ENCODE assay signal across 8 cellular contexts in genomic region chr16:28823291-28823718, GRCh38. TPM values are rescaled to one million over a fixed set of nuclear protein-coding genes. Genes with fewer than 3 reads are reported as not detected.
DNase-seq lines count a peak whose midpoint lies in the region; ATAC-seq and TF ChIP-seq lines count a peak whose summit lies in the region.

No MANE protein-coding gene starts in this region.

- H3K27ac Mint-ChIP-seq in natural killer cell treated with Interleukin-12 subunit alpha and Interleukin-12 subunit beta and Interleukin-15 and Interleukin-18, amount 100 ng/mL, for 72 hours, result peak overlapping the region; percentile 85 to 90

- H3K27ac ChIP-seq in PC-3 (ENCODE audit: low read length), result peak overlapping the region; percentile 86

- no peaks in the 10 kb centered on the region for H3K27me3 Mint-ChIP-seq in natural killer cell treated with Interleukin-12 subunit alpha and Interleukin-12 subunit beta and Interleukin-15 and Interleukin-18, amount 100 ng/mL, for 72 hours

- H3K9ac ChIP-seq in PC-3 (ENCODE audit: low read length), result peak overlapping the region; percentile 99
- H3K9ac ChIP-seq in endocrine pancreas (ENCODE audit: control insufficient read depth, insufficient read depth, low read length), result peak overlapping the region; percentile 95

- H3K9me3 Mint-ChIP-seq in natural killer cell treated with Interleukin-12 subunit alpha and Interleukin-12 subunit beta and Interleukin-15 and Interleukin-18, amount 100 ng/mL, for 72 hours, result no peaks in the 10 kb centered on the region

- no peak for TF ChIP-seq CTCF in AG04449 (IDR thresholded peaks at IDR 0.05; ENCODE audit: insufficient read depth, low read length, missing control alignments)
- TF ChIP-seq CTCF in PC-3 (conservative IDR thresholded peaks at IDR 0.05; ENCODE audit: low read depth, low read length), result no peak

- peaks cover 27% of the 10 kb centered on the region for H4K20me1 ChIP-seq in PC-3 (ENCODE audit: low read length)

- H3K4me3 ChIP-seq in AG04449 (ENCODE audit: low read depth, low read length), result peak overlapping the region; percentile 97
- peak overlapping the region; percentile 96 for H3K4me3 ChIP-seq in PC-3 (ENCODE audit: low read length)
- no peak overlapping the region for H3K4me3 ChIP-seq in endocrine pancreas (ENCODE audit: control insufficient read depth, insufficient read depth, low read length)

- peaks cover 34 to 42% of the 10 kb centered on the region in 2 donors for H3K4me1 Mint-ChIP-seq in natural killer cell treated with Interleukin-12 subunit alpha and Interleukin-12 subunit beta and Interleukin-15 and Interleukin-18, amount 100 ng/mL, for 72 hours (ENCODE audit: low read depth in 2 of 2)

- BruUV-seq in PC-3 (replicated peaks; lab: Mats Ljungman, UMichigan), result no TSS peak

- ATAC-seq in GM21360 (IDR thresholded peaks at IDR 0.05; ENCODE audit: unreplicated experiment) (peak; percentile 23), PC-3 (peak; percentile 7; the same call in 1 of the 2 replicates)
- ATAC-seq in natural killer cell treated with Interleukin-12 subunit alpha and Interleukin-12 subunit beta and Interleukin-15 and Interleukin-18, amount 100 ng/mL, for 72 hours, result peak in 1 of 2 donors; percentile 49

- peaks cover 39% of the 10 kb centered on the region for H3K36me3 Mint-ChIP-seq in natural killer cell treated with Interleukin-12 subunit alpha and Interleukin-12 subunit beta and Interleukin-15 and Interleukin-18, amount 100 ng/mL, for 72 hours

- no peaks in the 10 kb centered on the region for H3F3A ChIP-seq in PC-3 (ENCODE audit: low read length, unreplicated experiment)

- H3K79me2 ChIP-seq in PC-3 (ENCODE audit: low read length), result peaks cover 58% of the 10 kb centered on the region

- H3K9me3 ChIP-seq in PC-3 (ENCODE audit: low read length) (no peaks in the 10 kb centered on the region), endocrine pancreas (ENCODE audit: control insufficient read depth, low read length) (no peaks in the 10 kb centered on the region)

- H3K36me3 ChIP-seq in PC-3 (ENCODE audit: low read depth, low read length) (peaks cover 31% of the 10 kb centered on the region), endocrine pancreas (ENCODE audit: control insufficient read depth, insufficient read depth, low read length) (peaks cover 5% of the 10 kb centered on the region)

- CTCF ChIA-PET in AG04449 (lab: Yijun Ruan, JAX) (interaction anchor here (2.0 to 4.0 kb wide), 2 partner anchors 23 to 121 kb away, joined by 6 to 17 read pairs; partner anchors contain the start of gene TUFM), PC-3 (lab: Charles Lee) (no interaction called here)

- POLR2A ChIA-PET in AG04449 (lab: Yijun Ruan, JAX) (interaction anchor here (0.6 to 2.9 kb wide), 4 partner anchors 23 to 1086 kb away, joined by 3 to 16 read pairs (median 6); partner anchors contain the start of genes SH2B1 and TUFM), PC-3 (lab: Charles Lee; ENCODE audit: unreplicated experiment) (interaction anchor here (1.0 kb wide), 1 partner anchor 22 kb away, joined by 8 read pairs; no protein-coding TSS in a partner anchor)

- H3K27me3 ChIP-seq in PC-3 (ENCODE audit: low read length), result no peaks in the 10 kb centered on the region
- H3K27me3 ChIP-seq in endocrine pancreas (ENCODE audit: control insufficient read depth, insufficient read depth, low read length), result no peaks in the 10 kb centered on the region

- no peaks in the 10 kb centered on the region for H3K9me2 ChIP-seq in PC-3 (replicated peaks; ENCODE audit: low read length)

- peak overlapping the region; percentile 96 for H3K4me2 ChIP-seq in PC-3 (ENCODE audit: low read length)

- DNase-seq in AG04449 (ENCODE audit: low read depth, low spot score) (no peak), PC-3 (no peak), DMS79 treated with DMSO at 0.1 percent for 48 hours (lab: John Stamatoyannopoulos, UW) (no peak), NCI-H2171 (lab: John Stamatoyannopoulos, UW) (no peak), NCI-H345 treated with DMSO at 0.1 percent for 48 hours (lab: John Stamatoyannopoulos, UW; ENCODE audit: unreplicated experiment) (no peak)
- DNase-seq in natural killer cell treated with Interleukin-12 subunit alpha and Interleukin-12 subunit beta and Interleukin-15 and Interleukin-18, amount 100 ng/mL, for 72 hours (ENCODE audit: low spot score), result no peak

- H3K4me1 ChIP-seq in PC-3 (ENCODE audit: insufficient read depth, low read length) (peaks cover 22% of the 10 kb centered on the region), endocrine pancreas (ENCODE audit: control insufficient read depth, insufficient read depth, low read length) (peaks cover 7% of the 10 kb centered on the region)

- H3K4me3 Mint-ChIP-seq in natural killer cell treated with Interleukin-12 subunit alpha and Interleukin-12 subunit beta and Interleukin-15 and Interleukin-18, amount 100 ng/mL, for 72 hours, result peak overlapping the region; percentile 99

- intact Hi-C loops in PC-3 (cut with micrococcal nuclease), result loop anchor here (5.0 kb wide), 1 partner anchor 124 kb away; no protein-coding TSS in a partner anchor

- peak overlapping the region; percentile 50; the same call in 1 of the 2 replicates for H2AFZ ChIP-seq in PC-3 (ENCODE audit: low read length)

RNA-seq across cellular contexts. Expression of gene ATXN2L, which starts 0.5 kb away (rescaled TPM):
- total RNA-seq in PC-3 (2014; rRNA removed), result 65.8 and 104 TPM in 2 replicates
- 100 to 1,000 TPM; 263 to 336 TPM for total RNA-seq in natural killer cell treated with Interleukin-12 subunit alpha and Interleukin-12 subunit beta and Interleukin-15 and Interleukin-18, amount 100 ng/mL, for 72 hours

RNA-seq across cellular contexts. Expression of gene TUFM, which starts 22.8 kb away (rescaled TPM):
- 185 and 198 TPM in 2 replicates for total RNA-seq in PC-3 (2014; rRNA removed)
- total RNA-seq in natural killer cell treated with Interleukin-12 subunit alpha and Interleukin-12 subunit beta and Interleukin-15 and Interleukin-18, amount 100 ng/mL, for 72 hours, result 100 to 1,000 TPM; 183 to 358 TPM

RNA-seq across cellular contexts. Expression of gene SH2B1, which starts 40.3 kb away (rescaled TPM):
- 22.2 and 24.4 TPM in 2 replicates for total RNA-seq in PC-3 (2014; rRNA removed)
- 10 to 100 TPM; 41.6 to 82.8 TPM for total RNA-seq in natural killer cell treated with Interleukin-12 subunit alpha and Interleukin-12 subunit beta and Interleukin-15 and Interleukin-18, amount 100 ng/mL, for 72 hours

RNA-seq across cellular contexts. Expression of gene ATP2A1, which starts 55.0 kb away (rescaled TPM):
- total RNA-seq in PC-3 (2014; rRNA removed), result 0.23 and 0.87 TPM in 2 replicates
- 1 to 10 TPM; 1.4 to 5.0 TPM for total RNA-seq in natural killer cell treated with Interleukin-12 subunit alpha and Interleukin-12 subunit beta and Interleukin-15 and Interleukin-18, amount 100 ng/mL, for 72 hours
